Comparison of ENCODE assay signal across 18 cellular contexts in genomic region chr7:151023211-151023610, GRCh38. TPM values are rescaled to one million over a fixed set of nuclear protein-coding genes. Genes with fewer than 3 reads are reported as not detected.
DNase-seq lines count a peak whose midpoint lies in the region; ATAC-seq and TF ChIP-seq lines count a peak whose summit lies in the region.
"Had no signal": no experiment of that assay in that cellular context is flagged by ENCODE, and none has a peak within 500 bp of the region (broad histone marks: within the 10 kb centered on the region; RNA-seq: fewer than 3 reads in every experiment).

No MANE protein-coding gene starts in this region.

- peak overlapping the region; percentile 72 for H3K4me2 ChIP-seq in BLaER1
- H3K4me2 ChIP-seq: A549, SK-N-SH had no signal

- H3K9me3 ChIP-seq in BLaER1 = no peaks in the 10 kb centered on the region
- H3K9me3 ChIP-seq: A549, SK-N-SH had no signal

- H3K36me3 ChIP-seq in BLaER1 = no peaks in the 10 kb centered on the region
- H3K36me3 ChIP-seq in brain microvascular endothelial cell (replicated peaks) = no peaks in the 10 kb centered on the region

- H3K4me1 ChIP-seq in BLaER1 = peaks cover 47% of the 10 kb centered on the region

- peak overlapping the region; percentile 13; the same call in 1 of the 2 replicates for H3K9ac ChIP-seq in BLaER1
- H3K9ac ChIP-seq: SK-N-SH had no signal

- peaks cover 35% of the 10 kb centered on the region for H3K4me1 Mint-ChIP-seq in neural crest cell

- no peak overlapping the region for H3K27ac Mint-ChIP-seq in neural crest cell (ENCODE audit: unreplicated experiment)
- H3K27ac Mint-ChIP-seq: CD8-positive, alpha-beta T cell had no signal

- in situ Hi-C loops in brain microvascular endothelial cell (cut with HindIII; ENCODE audit: low pct_ligation_motif_present, low sequenced_read_pairs) = no loop called here

- H3K27me3 ChIP-seq in BLaER1 = peaks cover 18% of the 10 kb centered on the region
- H3K27me3 ChIP-seq in brain microvascular endothelial cell (replicated peaks) = peaks cover 24% of the 10 kb centered on the region

- H3K4me3 ChIP-seq in BLaER1 (no peak overlapping the region), brain microvascular endothelial cell (ENCODE audit: low read depth, low read length) (no peak overlapping the region)
- H3K4me3 ChIP-seq: A549, K562 had no signal

- peaks cover 18% of the 10 kb centered on the region for H3K27me3 Mint-ChIP-seq in neural crest cell (ENCODE audit: low read depth)

- H3K9me3 Mint-ChIP-seq in neural crest cell = no peaks in the 10 kb centered on the region
- H3K9me3 Mint-ChIP-seq: CD8-positive, alpha-beta T cell had no signal

- TF ChIP-seq CTCF in neural crest cell (conservative IDR thresholded peaks at IDR 0.05) (no peak), brain microvascular endothelial cell (IDR thresholded peaks at IDR 0.05; ENCODE audit: low read depth, low read length, missing control alignments) (no peak)

- H3K36me3 Mint-ChIP-seq in neural crest cell (ENCODE audit: low read depth) = no peaks in the 10 kb centered on the region
- H3K36me3 Mint-ChIP-seq: CD8-positive, alpha-beta T cell had no signal

- DNase-seq in NCI-H2171 treated with DMSO at 0.1 percent for 48 hours (lab: John Stamatoyannopoulos, UW) (peak; percentile 69), neural crest cell (ENCODE audit: low read depth, low spot score) (no peak), brain microvascular endothelial cell (no peak)
- DNase-seq: Calu3, DMS79 treated with DMSO at 0.1 percent for 48 hours, GOT3, NCI-H1105, NCI-H2081, NCI-H510A, NCI-H748 treated with DMSO at 0.1 percent for 48 hours, OCI-M1, SHP77 treated with DMSO at 0.1 percent for 48 hours, SK-N-SH had no signal

- no peaks in the 10 kb centered on the region for H4K20me1 ChIP-seq in BLaER1

- no peak for ATAC-seq in HG02884 (IDR thresholded peaks at IDR 0.05; ENCODE audit: unreplicated experiment)
- ATAC-seq: A549; CD8-positive, alpha-beta T cell; K562 had no signal

- H3K4me3 Mint-ChIP-seq in neural crest cell = peak overlapping the region; percentile 41
- H3K4me3 Mint-ChIP-seq: CD8-positive, alpha-beta T cell had no signal

- H3K27ac ChIP-seq in BLaER1 (no peak overlapping the region), brain microvascular endothelial cell (no peak overlapping the region)
- H3K27ac ChIP-seq: A549 had no signal

RNA-seq across cellular contexts. Expression of gene ATG9B, which starts 1.1 kb away (rescaled TPM):
- total RNA-seq in neural crest cell = 8.0 and 9.2 TPM in 2 replicates

RNA-seq across cellular contexts. Expression of gene ABCB8, which starts 5.0 kb away (rescaled TPM):
- 42.3 and 43.5 TPM in 2 replicates for total RNA-seq in neural crest cell

RNA-seq across cellular contexts. Expression of gene ASIC3, which starts 25.1 kb away (rescaled TPM):
- 4.7 and 6.0 TPM in 2 replicates for total RNA-seq in neural crest cell

RNA-seq across cellular contexts. Expression of gene NOS3, which starts 32.4 kb away (rescaled TPM):
- total RNA-seq in neural crest cell = 6.1 and 7.4 TPM in 2 replicates

RNA-seq across cellular contexts. Expression of gene CDK5, which starts 34.5 kb away (rescaled TPM):
- total RNA-seq in neural crest cell = 38.9 TPM in 2 replicates
